8 cellular contexts compared by ENCODE assay signal in genomic region chr9:6008169-6008979, GRCh38. TPM values are rescaled to one million over a fixed set of nuclear protein-coding genes. Genes with fewer than 3 reads are reported as not detected.
A peak's percentile ranks its signal among the peaks of the same experiment; 100 is the strongest.
DNase-seq lines count a peak whose midpoint lies in the region; ATAC-seq and TF ChIP-seq lines count a peak whose summit lies in the region.

No MANE protein-coding gene starts in this region.

- peaks cover 29% of the 10 kb centered on the region for H3K36me3 Mint-ChIP-seq in activated CD4-positive, alpha-beta T cell treated with anti-CD3 and anti-CD28 coated beads for 36 hours (ENCODE audit: low read depth)

- peak overlapping the region; percentile 84 for H3K27ac Mint-ChIP-seq in activated CD4-positive, alpha-beta T cell treated with anti-CD3 and anti-CD28 coated beads for 36 hours

- intact Hi-C loops in activated CD4-positive, alpha-beta T cell treated with anti-CD3 and anti-CD28 coated beads for 36 hours (cut with DNase I, micrococcal nuclease), result loop anchor here (1.0 to 10.0 kb wide), 15 partner anchors 156 to 1330 kb away; partner anchors contain the start of genes ERMP1 (in 2 of the 2), RIC1 (in 2 of the 2), CD274 (in 1 of the 2) and CDC37L1 (in 1 of the 2)

- POLR2A ChIA-PET in activated CD4-positive, alpha-beta T cell treated with anti-CD3 and anti-CD28 coated beads for 36 hours (lab: Charles Lee), result interaction anchor here (0.9 to 1.5 kb wide), 3 partner anchors 7 to 404 kb away, joined by 3 to 5 read pairs (median 4); partner anchors contain the start of genes RANBP6 and UHRF2

- DNase-seq in Ammon's horn (ENCODE audit: low spot score), result peak; percentile 99
- DNase-seq in NCI-H460 (ENCODE audit: extremely low read depth, low read depth), result peak; percentile 96
- DNase-seq in activated CD4-positive, alpha-beta T cell treated with anti-CD3 and anti-CD28 coated beads for 36 hours, result peak; percentile 96
- DNase-seq in choroid plexus epithelial cell (ENCODE audit: low read depth), result peak; percentile 99
- peak; percentile 95 for DNase-seq in kidney glomerular epithelial cell (lab: John Stamatoyannopoulos, UW)
- peak; percentile 89 to 93 for DNase-seq in stimulated activated CD4-positive, alpha-beta T cell treated with anti-CD3 and anti-CD28 coated beads, Interleukin-15, amount 100 ng/mL, for 48 hours (ENCODE audit: low read depth in 2 of 2)

- peaks cover 61% of the 10 kb centered on the region for H3K4me1 Mint-ChIP-seq in activated CD4-positive, alpha-beta T cell treated with anti-CD3 and anti-CD28 coated beads for 36 hours

- H3K9me3 Mint-ChIP-seq in activated CD4-positive, alpha-beta T cell treated with anti-CD3 and anti-CD28 coated beads for 36 hours (ENCODE audit: low read depth), result peaks cover 11% of the 10 kb centered on the region

- no peak for TF ChIP-seq CTCF in choroid plexus epithelial cell (conservative IDR thresholded peaks at IDR 0.05; ENCODE audit: low read depth, low read length)

- H3K27me3 Mint-ChIP-seq in activated CD4-positive, alpha-beta T cell treated with anti-CD3 and anti-CD28 coated beads for 36 hours, result no peaks in the 10 kb centered on the region

- peak overlapping the region; percentile 88 for H3K4me3 Mint-ChIP-seq in activated CD4-positive, alpha-beta T cell treated with anti-CD3 and anti-CD28 coated beads for 36 hours

- CTCF ChIA-PET in activated CD4-positive, alpha-beta T cell treated with anti-CD3 and anti-CD28 coated beads for 36 hours (lab: Charles Lee), result interaction anchor here (0.9 to 1.2 kb wide), 4 partner anchors 16 to 407 kb away, joined by 3 to 4 read pairs (median 4); no protein-coding TSS in a partner anchor

- peak; percentile 72 for TF ChIP-seq POLR2A in GM19193 (IDR thresholded peaks at IDR 0.05; ENCODE audit: extremely low read depth, insufficient read depth, insufficient read length)

- peak; percentile 58 for ATAC-seq in HG03432 (IDR thresholded peaks at IDR 0.05; ENCODE audit: unreplicated experiment)
- ATAC-seq in activated CD4-positive, alpha-beta T cell treated with anti-CD3 and anti-CD28 coated beads for 36 hours, result peak; percentile 77

- H3K4me3 ChIP-seq in choroid plexus epithelial cell (ENCODE audit: low read depth, low read length), result peak overlapping the region; percentile 77

RNA-seq across cellular contexts. Expression of gene RANBP6, which starts 7.0 kb away (rescaled TPM):
- total RNA-seq in NCI-H460 (2014; rRNA removed; shearing (Covaris generic)), result 14.5 and 16.0 TPM in 2 replicates
- 23.1 and 30.6 TPM in 2 replicates for polyA plus RNA-seq in NCI-H460 (2014; cell fraction: nucleus; rRNA removed)
- 10 to 100 TPM; 11.7 to 18.2 TPM for total RNA-seq in activated CD4-positive, alpha-beta T cell treated with anti-CD3 and anti-CD28 coated beads for 36 hours

Comparison
In these comparisons a context has a peak if more than half of its experiments do, and no peak if none do; other contexts are left out.
1. Peak in every context shown above with its lines: DNase-seq, ATAC-seq and H3K4me3 ChIP-seq.